Comparison of ENCODE assay signal across 11 cellular contexts in the genomic region with DNA sequence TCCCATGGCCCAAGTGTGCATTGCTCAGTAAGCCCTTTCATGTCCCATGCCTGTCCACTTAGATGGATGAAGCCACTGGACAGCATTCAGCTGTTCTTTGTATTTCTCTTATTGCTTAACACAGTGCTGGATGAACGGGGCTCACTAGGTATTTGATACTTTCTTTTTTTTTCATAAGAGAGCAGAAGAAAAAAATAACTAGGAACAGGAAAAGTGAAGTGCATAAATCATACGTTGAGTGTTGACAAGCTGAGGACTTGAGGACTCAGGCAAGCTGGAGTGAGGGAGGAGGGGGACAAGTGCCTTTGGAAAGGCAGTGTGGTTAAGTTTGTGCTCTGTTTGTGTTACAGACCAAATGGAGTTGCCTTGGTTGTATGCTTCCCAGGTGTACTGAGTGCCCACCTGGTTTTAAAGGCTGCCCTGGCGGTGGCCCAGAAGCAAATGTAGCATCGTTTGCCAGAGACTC.
DNase-seq lines count a peak whose midpoint lies in the region; ATAC-seq and TF ChIP-seq lines count a peak whose summit lies in the region.
"Had no signal": no experiment of that assay in that cellular context is flagged by ENCODE, and none has a peak within 500 bp of the region (broad histone marks: within the 10 kb centered on the region; RNA-seq: fewer than 3 reads in every experiment).

No MANE protein-coding gene starts in this region.

- no peak for TF ChIP-seq CTCF in brain (conservative IDR thresholded peaks at IDR 0.05)

- no peak for ATAC-seq in stimulated activated memory B cell treated with anti-CD40 and anti-IgM and Interleukin-4, amounts not matched to agents 10 μg/mL and 1 μg/mL and 100 μg/mL, for 72 hours
- no peak for ATAC-seq in GM18873 (IDR thresholded peaks at IDR 0.05; ENCODE audit: low FRiP score, unreplicated experiment)

- H3K27ac Mint-ChIP-seq in brain: peak overlapping the region in 4 of 5 experiments; percentile 44 to 85 (median 77)
- peak overlapping the region; percentile 59 for H3K27ac Mint-ChIP-seq in stimulated activated memory B cell treated with anti-CD40 and anti-IgM and Interleukin-4, amounts not matched to agents 10 μg/mL and 1 μg/mL and 100 μg/mL, for 72 hours
- no peak overlapping the region for H3K27ac Mint-ChIP-seq in activated T-helper 2 cell treated with anti-CD3 and anti-CD28 coated beads, Interferon-gamma antibody, Interleukin-2, Interleukin-4, amounts not matched to agents 10 μg/mL and 5 μg/mL and 100 μg/mL, durations not matched to agents 14 hours and 24 hours and 36 hours
- H3K27ac Mint-ChIP-seq: dendritic cell treated with granulocyte-macrophage colony-stimulating factor and Interleukin-4, amounts not matched to agents 40 ng/mL and 50 ng/mL, for 4 days; progenitor cell of endocrine pancreas had no signal

- H3K36me3 Mint-ChIP-seq in brain: no peaks in the 10 kb centered on the region
- no peaks in the 10 kb centered on the region for H3K36me3 Mint-ChIP-seq in stimulated activated memory B cell treated with anti-CD40 and anti-IgM and Interleukin-4, amounts not matched to agents 10 μg/mL and 1 μg/mL and 100 μg/mL, for 72 hours
- H3K36me3 Mint-ChIP-seq in activated T-helper 2 cell treated with anti-CD3 and anti-CD28 coated beads, Interferon-gamma antibody, Interleukin-2, Interleukin-4, amounts not matched to agents 10 μg/mL and 5 μg/mL and 100 μg/mL, durations not matched to agents 14 hours and 24 hours and 36 hours (ENCODE audit: low read depth): no peaks in the 10 kb centered on the region

- H3K27me3 Mint-ChIP-seq in brain: no peaks in the 10 kb centered on the region
- H3K27me3 Mint-ChIP-seq in stimulated activated memory B cell treated with anti-CD40 and anti-IgM and Interleukin-4, amounts not matched to agents 10 μg/mL and 1 μg/mL and 100 μg/mL, for 72 hours: no peaks in the 10 kb centered on the region
- H3K27me3 Mint-ChIP-seq in activated T-helper 2 cell treated with anti-CD3 and anti-CD28 coated beads, Interferon-gamma antibody, Interleukin-2, Interleukin-4, amounts not matched to agents 10 μg/mL and 5 μg/mL and 100 μg/mL, durations not matched to agents 14 hours and 24 hours and 36 hours (ENCODE audit: low read depth): no peaks in the 10 kb centered on the region

- no peaks in the 10 kb centered on the region for H3K9me3 Mint-ChIP-seq in brain
- no peaks in the 10 kb centered on the region for H3K9me3 Mint-ChIP-seq in stimulated activated memory B cell treated with anti-CD40 and anti-IgM and Interleukin-4, amounts not matched to agents 10 μg/mL and 1 μg/mL and 100 μg/mL, for 72 hours
- no peaks in the 10 kb centered on the region for H3K9me3 Mint-ChIP-seq in activated T-helper 2 cell treated with anti-CD3 and anti-CD28 coated beads, Interferon-gamma antibody, Interleukin-2, Interleukin-4, amounts not matched to agents 10 μg/mL and 5 μg/mL and 100 μg/mL, durations not matched to agents 14 hours and 24 hours and 36 hours
- H3K9me3 Mint-ChIP-seq: dendritic cell treated with granulocyte-macrophage colony-stimulating factor and Interleukin-4, amounts not matched to agents 40 ng/mL and 50 ng/mL, for 4 days had no signal

- peak; percentile 39 to 56 for DNase-seq in NCI-H524 (lab: John Stamatoyannopoulos, UW)
- no peak for DNase-seq in NCI-H524 treated with DMSO at 0.1 percent for 48 hours (lab: John Stamatoyannopoulos, UW)
- peak; percentile 98 for DNase-seq in NCI-H187 treated with DMSO at 0.1 percent for 48 hours (lab: John Stamatoyannopoulos, UW)
- no peak for DNase-seq in SIG-M5 treated with dmso at 0.1 percent for 504 hours (lab: John Stamatoyannopoulos, UW; ENCODE audit: unreplicated experiment)
- no peak for DNase-seq in activated T-helper 2 cell treated with anti-CD3 and anti-CD28 coated beads, Interferon-gamma antibody, Interleukin-2, Interleukin-4, amounts not matched to agents 10 μg/mL and 5 μg/mL and 100 μg/mL, durations not matched to agents 14 hours and 24 hours and 36 hours (ENCODE audit: low spot score)
- DNase-seq: ACHN had no signal

- intact Hi-C loops in activated T-helper 2 cell treated with anti-CD3 and anti-CD28 coated beads, Interferon-gamma antibody, Interleukin-2, Interleukin-4, amounts not matched to agents 10 μg/mL and 5 μg/mL and 100 μg/mL, durations not matched to agents 14 hours and 24 hours and 36 hours (cut with micrococcal nuclease): no loop called here

- peak overlapping the region in 3 of 5 experiments; percentile 2 to 44 (median 2) for H3K4me3 Mint-ChIP-seq in brain
- no peak overlapping the region for H3K4me3 Mint-ChIP-seq in stimulated activated memory B cell treated with anti-CD40 and anti-IgM and Interleukin-4, amounts not matched to agents 10 μg/mL and 1 μg/mL and 100 μg/mL, for 72 hours
- H3K4me3 Mint-ChIP-seq in activated T-helper 2 cell treated with anti-CD3 and anti-CD28 coated beads, Interferon-gamma antibody, Interleukin-2, Interleukin-4, amounts not matched to agents 10 μg/mL and 5 μg/mL and 100 μg/mL, durations not matched to agents 14 hours and 24 hours and 36 hours (ENCODE audit: low read depth): no peak overlapping the region
- H3K4me3 Mint-ChIP-seq: dendritic cell treated with granulocyte-macrophage colony-stimulating factor and Interleukin-4, amounts not matched to agents 40 ng/mL and 50 ng/mL, for 4 days had no signal

- H3K4me1 Mint-ChIP-seq in brain: peaks cover 88% of the 10 kb centered on the region
- H3K4me1 Mint-ChIP-seq in stimulated activated memory B cell treated with anti-CD40 and anti-IgM and Interleukin-4, amounts not matched to agents 10 μg/mL and 1 μg/mL and 100 μg/mL, for 72 hours: peaks cover 79% of the 10 kb centered on the region
- peaks cover 37% of the 10 kb centered on the region for H3K4me1 Mint-ChIP-seq in activated T-helper 2 cell treated with anti-CD3 and anti-CD28 coated beads, Interferon-gamma antibody, Interleukin-2, Interleukin-4, amounts not matched to agents 10 μg/mL and 5 μg/mL and 100 μg/mL, durations not matched to agents 14 hours and 24 hours and 36 hours (ENCODE audit: low read depth)

Comparison
In these comparisons a context has a peak if more than half of its experiments do, and no peak if none do; other contexts are left out.
1. DNase-seq: peak in NCI-H524 (2 of 2) and NCI-H187 treated with DMSO at 0.1 percent for 48 hours (single experiment); none in NCI-H524 treated with DMSO at 0.1 percent for 48 hours (single experiment), SIG-M5 treated with dmso at 0.1 percent for 504 hours (single experiment) and activated T-helper 2 cell treated with anti-CD3 and anti-CD28 coated beads, Interferon-gamma antibody, Interleukin-2, Interleukin-4, amounts not matched to agents 10 μg/mL and 5 μg/mL and 100 μg/mL, durations not matched to agents 14 hours and 24 hours and 36 hours (single experiment).
2. H3K4me3 Mint-ChIP-seq: peak in brain (3 of 5); none in stimulated activated memory B cell treated with anti-CD40 and anti-IgM and Interleukin-4, amounts not matched to agents 10 μg/mL and 1 μg/mL and 100 μg/mL, for 72 hours (single experiment) and activated T-helper 2 cell treated with anti-CD3 and anti-CD28 coated beads, Interferon-gamma antibody, Interleukin-2, Interleukin-4, amounts not matched to agents 10 μg/mL and 5 μg/mL and 100 μg/mL, durations not matched to agents 14 hours and 24 hours and 36 hours (single experiment).